Comparison of ENCODE assay signal across 9 cellular contexts in genomic region chr1:167533851-167534300, GRCh38. TPM values are rescaled to one million over a fixed set of nuclear protein-coding genes. Genes with fewer than 3 reads are reported as not detected.
DNase-seq lines count a peak whose midpoint lies in the region; ATAC-seq, FAIRE-seq and TF ChIP-seq lines count a peak whose summit lies in the region.
"Had no signal": no experiment of that assay in that cellular context is flagged by ENCODE, and none has a peak within 500 bp of the region (broad histone marks: within the 10 kb centered on the region; RNA-seq: fewer than 3 reads in every experiment).

No MANE protein-coding gene starts in this region.

- CTCF ChIA-PET in activated CD8-positive, alpha-beta T cell treated with anti-CD3 and anti-CD28 coated beads for 36 hours (lab: Charles Lee): interaction anchor here (0.6 to 9.9 kb wide), 73 partner anchors 8 to 628 kb away, joined by 3 to 94 read pairs (median 5); partner anchors contain the start of genes CD247 and CREG1
- CTCF ChIA-PET in H1 (lab: Charles Lee; ENCODE audit: partially characterized antibody): interaction anchor here (0.6 to 4.6 kb wide), 61 partner anchors 8 to 549 kb away, joined by 3 to 74 read pairs (median 5); partner anchors contain the start of genes CD247 and POU2F1

- H3K79me2 ChIP-seq in H1 (ENCODE audit: control insufficient read depth in 1 of 2, insufficient read depth in 2 of 2, low read length in 2 of 2): no peaks in the 10 kb centered on the region

- H3K27ac ChIP-seq in H1 (ENCODE audit: low read depth, low read length): no peak overlapping the region
- no peak overlapping the region for H3K27ac ChIP-seq in mesenchymal stem cell (ENCODE audit: low read length, poor library complexity, severe bottlenecking)
- H3K27ac ChIP-seq: epithelial cell of prostate had no signal

- intact Hi-C loops in activated CD8-positive, alpha-beta T cell treated with anti-CD3 and anti-CD28 coated beads for 36 hours (cut with micrococcal nuclease): loop anchor here (5.0 kb wide), 1 partner anchor 267 kb away; no protein-coding TSS in a partner anchor

- H2BK12ac ChIP-seq in H1 (ENCODE audit: low read depth, low read length) (no peak overlapping the region), mesenchymal stem cell (ENCODE audit: low read length in 2 of 2) (no peak overlapping the region)

- TF ChIP-seq POLR2A in H1 (IDR thresholded peaks at IDR 0.05; ENCODE audit: control extremely low read depth in 1 of 2, low read depth in 2 of 2, low read length in 2 of 2): no peak

- TF ChIP-seq CTCF in GM12865 (IDR thresholded peaks at IDR 0.05; ENCODE audit: insufficient read depth, low read depth, low read length, missing control alignments): peak; percentile 91
- peak; percentile 99 for TF ChIP-seq CTCF in activated CD8-positive, alpha-beta T cell treated with anti-CD3 and anti-CD28 coated beads for 36 hours (IDR thresholded peaks at IDR 0.05)
- peak; percentile 79 to 91 (median 84) for TF ChIP-seq CTCF in H1 (IDR thresholded peaks at IDR 0.05; ENCODE audit: control extremely low read depth in 1 of 3, insufficient read depth in 1 of 3, low read depth in 1 of 3, low read length in 3 of 3)

- H3K9me3 ChIP-seq in H1 (ENCODE audit: insufficient read depth in 2 of 2, low read depth in 1 of 2, low read length in 1 of 2): no peaks in the 10 kb centered on the region
- no peaks in the 10 kb centered on the region for H3K9me3 ChIP-seq in mesenchymal stem cell (ENCODE audit: control insufficient read depth, low read length)

- no peaks in the 10 kb centered on the region for H3K27me3 Mint-ChIP-seq in activated CD8-positive, alpha-beta T cell treated with anti-CD3 and anti-CD28 coated beads for 36 hours
- H3K27me3 Mint-ChIP-seq in stimulated activated memory B cell treated with anti-CD40 and anti-IgM and Interleukin-4, amounts not matched to agents 10 μg/mL and 1 μg/mL and 100 μg/mL, for 72 hours: peaks cover 7% of the 10 kb centered on the region

- FAIRE-seq in H1 (lab: Jason Lieb, UNC): peak; percentile 78

- H3K56ac ChIP-seq in H1 (replicated peaks; ENCODE audit: insufficient read length, low read depth, low read length): no peak overlapping the region

- no peak overlapping the region for H2BK15ac ChIP-seq in H1 (ENCODE audit: low read length)
- no peak overlapping the region for H2BK15ac ChIP-seq in mesenchymal stem cell (ENCODE audit: low read depth, poor library complexity, severe bottlenecking)

- H3K4me3 ChIP-seq in GM12865 (ENCODE audit: low read depth, low read length) (no peak overlapping the region), H1 (ENCODE audit: extremely low read depth in 1 of 4, insufficient read depth in 2 of 4, low read depth in 3 of 4, low read length in 4 of 4) (no peak overlapping the region), mesenchymal stem cell (ENCODE audit: insufficient read depth in 1 of 2, low read depth in 1 of 2, low read length in 2 of 2) (no peak overlapping the region)

- POLR2A ChIA-PET in activated CD8-positive, alpha-beta T cell treated with anti-CD3 and anti-CD28 coated beads for 36 hours (lab: Charles Lee): interaction anchor here (0.7 to 1.6 kb wide), 5 partner anchors 15 to 107 kb away, joined by 3 to 5 read pairs (median 3); partner anchors contain the start of gene CD247
- POLR2A ChIA-PET in H1 (lab: Charles Lee; ENCODE audit: partially characterized antibody): no interaction called here

- no peak overlapping the region for H2BK120ac ChIP-seq in H1 (replicated peaks; ENCODE audit: low read depth, low read length)
- H2BK120ac ChIP-seq in mesenchymal stem cell (ENCODE audit: low read depth, low read length): no peak overlapping the region

- H3K4me2 ChIP-seq in H1 (ENCODE audit: insufficient read depth in 1 of 2, low read depth in 2 of 2, low read length in 2 of 2) (no peak overlapping the region), mesenchymal stem cell (ENCODE audit: low read length, poor library complexity, severe bottlenecking) (no peak overlapping the region)

- H3K9ac ChIP-seq in H1 (replicated peaks in 1 of 4; ENCODE audit: extremely low read depth in 1 of 4, low read depth in 3 of 4, low read length in 3 of 4): no peak overlapping the region
- H3K9ac ChIP-seq in mesenchymal stem cell (ENCODE audit: low read length): no peak overlapping the region

- DNase-seq in GM12865 (ENCODE audit: low read depth): peak; percentile 68
- DNase-seq in NCI-H82 (lab: John Stamatoyannopoulos, UW): peak; percentile 95
- peak; percentile 74 for DNase-seq in activated CD8-positive, alpha-beta T cell treated with anti-CD3 and anti-CD28 coated beads for 36 hours
- DNase-seq in H1 (ENCODE audit: low read depth in 1 of 2, low spot score in 2 of 2): peak; percentile 56 to 90
- peak; percentile 66 for DNase-seq in mesenchymal stem cell

- peaks cover 0 to 3% (median 0%) of the 10 kb centered on the region in 4 experiments; a peak in 2 of 7 replicates for H3K4me1 ChIP-seq in H1 (replicated peaks in 1 of 4; ENCODE audit: control insufficient read depth in 3 of 4, insufficient read depth in 4 of 4, low read length in 3 of 4)
- H3K4me1 ChIP-seq in mesenchymal stem cell (ENCODE audit: control insufficient read depth, insufficient read depth, low read depth, low read length): no peaks in the 10 kb centered on the region

- H2AK5ac ChIP-seq in H1 (ENCODE audit: low read depth, low read length) (no peak overlapping the region), mesenchymal stem cell (ENCODE audit: low read length, severe bottlenecking) (no peak overlapping the region)

- H4K91ac ChIP-seq in H1 (replicated peaks; ENCODE audit: insufficient read length, low read length): no peak overlapping the region
- H4K91ac ChIP-seq in mesenchymal stem cell (ENCODE audit: low read length): no peak overlapping the region

- H3K4me3 Mint-ChIP-seq in activated CD8-positive, alpha-beta T cell treated with anti-CD3 and anti-CD28 coated beads for 36 hours: no peak overlapping the region
- no peak overlapping the region for H3K4me3 Mint-ChIP-seq in stimulated activated memory B cell treated with anti-CD40 and anti-IgM and Interleukin-4, amounts not matched to agents 10 μg/mL and 1 μg/mL and 100 μg/mL, for 72 hours

- peaks cover 4% of the 10 kb centered on the region for H3K4me1 Mint-ChIP-seq in activated CD8-positive, alpha-beta T cell treated with anti-CD3 and anti-CD28 coated beads for 36 hours (ENCODE audit: low read depth)
- H3K4me1 Mint-ChIP-seq in stimulated activated memory B cell treated with anti-CD40 and anti-IgM and Interleukin-4, amounts not matched to agents 10 μg/mL and 1 μg/mL and 100 μg/mL, for 72 hours: peaks cover 5% of the 10 kb centered on the region

- no peak overlapping the region for H3K4ac ChIP-seq in H1 (replicated peaks; ENCODE audit: insufficient read length, low read depth, low read length)
- no peak overlapping the region for H3K4ac ChIP-seq in mesenchymal stem cell (ENCODE audit: low read depth in 1 of 2, low read length in 2 of 2)

- no peak overlapping the region for H2BK5ac ChIP-seq in H1 (ENCODE audit: low read depth, low read length)
- H2BK5ac ChIP-seq in mesenchymal stem cell (ENCODE audit: low read depth, low read length, poor library complexity, severe bottlenecking): no peak overlapping the region

- H3K14ac ChIP-seq in H1 (ENCODE audit: insufficient read length) (no peak overlapping the region), mesenchymal stem cell (ENCODE audit: low read length in 2 of 2) (no peak overlapping the region)

- H3K23ac ChIP-seq in H1 (ENCODE audit: insufficient read length) (no peak overlapping the region), mesenchymal stem cell (ENCODE audit: low read length in 2 of 2) (no peak overlapping the region)

- peak overlapping the region; percentile 35; the same call in 1 of the 2 replicates for H2AFZ ChIP-seq in H1 (ENCODE audit: low read length)
- no peak overlapping the region for H2AFZ ChIP-seq in mesenchymal stem cell (ENCODE audit: low read depth, low read length)

- TF ChIP-seq RAD21 in H1 (IDR thresholded peaks at IDR 0.05 in 1 of 2, conservative IDR thresholded peaks at IDR 0.05 in 1 of 2; ENCODE audit: low read depth in 2 of 2, low read length in 2 of 2): peak; percentile 95 to 98

- H3K27ac Mint-ChIP-seq in activated CD8-positive, alpha-beta T cell treated with anti-CD3 and anti-CD28 coated beads for 36 hours: no peak overlapping the region
- H3K27ac Mint-ChIP-seq in stimulated activated memory B cell treated with anti-CD40 and anti-IgM and Interleukin-4, amounts not matched to agents 10 μg/mL and 1 μg/mL and 100 μg/mL, for 72 hours: no peak overlapping the region

- H3K79me1 ChIP-seq in H1 (ENCODE audit: low read depth, low read length): no peaks in the 10 kb centered on the region
- H3K79me1 ChIP-seq in mesenchymal stem cell (replicated peaks; ENCODE audit: low read length, poor library complexity, severe bottlenecking): no peaks in the 10 kb centered on the region

- WGBS in H1 (ENCODE audit: extremely low coverage in 1 of 2, insufficient coverage in 1 of 2, insufficient read length in 1 of 2, insufficient replicate concordance in 2 of 2, low coverage in 1 of 2, low lambda C conversion rate in 2 of 2, missing lambda C conversion rate in 1 of 2), 2 experiments: 18% methylated on average over 8 of the region's 8 CpGs; no CpG with 5 or more reads in 1 of the 2 experiments
- 14% methylated on average over 8 of the region's 8 CpGs for WGBS in mesenchymal stem cell

- H4K5ac ChIP-seq in H1 (ENCODE audit: insufficient read length, low read depth, low read length): no peak overlapping the region

- no peaks in the 10 kb centered on the region for H3K9me3 Mint-ChIP-seq in activated CD8-positive, alpha-beta T cell treated with anti-CD3 and anti-CD28 coated beads for 36 hours
- no peaks in the 10 kb centered on the region for H3K9me3 Mint-ChIP-seq in stimulated activated memory B cell treated with anti-CD40 and anti-IgM and Interleukin-4, amounts not matched to agents 10 μg/mL and 1 μg/mL and 100 μg/mL, for 72 hours

- no peaks in the 10 kb centered on the region for H3K23me2 ChIP-seq in H1 (ENCODE audit: low read depth, low read length)

- H3K36me3 ChIP-seq in H1 (ENCODE audit: control insufficient read depth in 2 of 4, insufficient read depth in 4 of 4, low read length in 3 of 4) (no peaks in the 10 kb centered on the region), mesenchymal stem cell (ENCODE audit: control insufficient read depth in 1 of 2, insufficient read depth in 2 of 2, low read depth in 1 of 2, low read length in 2 of 2) (no peaks in the 10 kb centered on the region)

- H4K8ac ChIP-seq in H1 (ENCODE audit: extremely low read depth, insufficient read depth, low read length) (no peak overlapping the region), mesenchymal stem cell (ENCODE audit: low read length) (no peak overlapping the region)

- H2BK20ac ChIP-seq in H1 (ENCODE audit: low read length): no peak overlapping the region

- H4K20me1 ChIP-seq in H1 (replicated peaks in 1 of 2; ENCODE audit: control insufficient read depth in 1 of 2, insufficient read depth in 2 of 2, low read length in 2 of 2): no peaks in the 10 kb centered on the region

- no peaks in the 10 kb centered on the region for H3K36me3 Mint-ChIP-seq in activated CD8-positive, alpha-beta T cell treated with anti-CD3 and anti-CD28 coated beads for 36 hours (ENCODE audit: low read depth)
- no peaks in the 10 kb centered on the region for H3K36me3 Mint-ChIP-seq in stimulated activated memory B cell treated with anti-CD40 and anti-IgM and Interleukin-4, amounts not matched to agents 10 μg/mL and 1 μg/mL and 100 μg/mL, for 72 hours

- H3K18ac ChIP-seq in H1 (ENCODE audit: extremely low read depth, low read length) (no peak overlapping the region; the same call in 1 of the 2 replicates), mesenchymal stem cell (ENCODE audit: low read depth in 1 of 2, low read length in 2 of 2) (no peak overlapping the region)

- TF ChIP-seq EP300 in H1 (IDR thresholded peaks at IDR 0.05; ENCODE audit: borderline replicate concordance in 1 of 2, low read depth in 2 of 2, low read length in 2 of 2): no peak

- H3K27me3 ChIP-seq in H1 (replicated peaks in 1 of 4; ENCODE audit: control insufficient read depth in 3 of 4, extremely low read depth in 1 of 4, insufficient read depth in 3 of 4, low read length in 3 of 4) (no peaks in the 10 kb centered on the region), mesenchymal stem cell (ENCODE audit: control insufficient read depth in 1 of 2, insufficient read depth in 1 of 2, low read length in 2 of 2) (peaks cover 3 to 22% of the 10 kb centered on the region in 2 experiments)

- peak; percentile 56 for ATAC-seq in HG03520 (IDR thresholded peaks at IDR 0.05; ENCODE audit: unreplicated experiment)
- peak; percentile 94 for ATAC-seq in activated CD8-positive, alpha-beta T cell treated with anti-CD3 and anti-CD28 coated beads for 36 hours
- peak; percentile 60 for ATAC-seq in stimulated activated memory B cell treated with anti-CD40 and anti-IgM and Interleukin-4, amounts not matched to agents 10 μg/mL and 1 μg/mL and 100 μg/mL, for 72 hours
- ATAC-seq in GM21576 (IDR thresholded peaks at IDR 0.05; ENCODE audit: unreplicated experiment): no peak

RNA-seq across cellular contexts. Expression of gene CD247, which starts 15.5 kb away (rescaled TPM):
- 100 to 1,000 TPM; 224 to 229 TPM for total RNA-seq in activated CD8-positive, alpha-beta T cell treated with anti-CD3 and anti-CD28 coated beads for 36 hours
- total RNA-seq in H1 (2021; fragmentation: NEBNext Ultra II Directional; extraction: Animal tissue kit (Norgen Biotek cat#: 25700)): 1.7 and 2.2 TPM in 2 replicates
- polyA plus RNA-seq in H1 (2011; rRNA removed): 1.9 and 2.0 TPM in 2 replicates
- 2.1 TPM for polyA plus RNA-seq in H1 (2011; cell fraction: cytosol; rRNA removed)
- 2.1 TPM for polyA plus RNA-seq in H1 (2011; cell fraction: nucleus; rRNA removed)
- polyA plus RNA-seq in H1 (2012, experiment 1 of 2): 1.8 to 3.6 TPM (median 2.1 TPM) in 4 replicates
- polyA plus RNA-seq in H1 (2012, experiment 2 of 2): 1.2 TPM
- polyA plus RNA-seq in H1 (2013, experiment 1 of 2): 1.2 TPM
- 1.4 TPM for polyA plus RNA-seq in H1 (2013, experiment 2 of 2)
- 0.71 and 0.95 TPM in 2 replicates for polyA minus RNA-seq in H1 (2011; rRNA and poly(A)+ RNA removed)
- 1.5 TPM for polyA minus RNA-seq in H1 (2011; cell fraction: cytosol; rRNA and poly(A)+ RNA removed)
- polyA minus RNA-seq in H1 (2011; cell fraction: nucleus; rRNA and poly(A)+ RNA removed): 0.40 TPM
- not detected for polyA plus RNA-seq in mesenchymal stem cell (2013, experiment 1 of 2)
- not detected for polyA plus RNA-seq in mesenchymal stem cell (2013, experiment 2 of 2)

RNA-seq across cellular contexts. Expression of gene CREG1, which starts 19.7 kb away (rescaled TPM):
- 1 to 10 TPM; 9.7 to 10.0 TPM for total RNA-seq in activated CD8-positive, alpha-beta T cell treated with anti-CD3 and anti-CD28 coated beads for 36 hours
- 28.7 and 30.1 TPM in 2 replicates for total RNA-seq in H1 (2021; fragmentation: NEBNext Ultra II Directional; extraction: Animal tissue kit (Norgen Biotek cat#: 25700))
- polyA plus RNA-seq in H1 (2011; rRNA removed): 23.7 and 29.8 TPM in 2 replicates
- polyA plus RNA-seq in H1 (2011; cell fraction: cytosol; rRNA removed): 31.1 TPM
- 16.1 TPM for polyA plus RNA-seq in H1 (2011; cell fraction: nucleus; rRNA removed)
- polyA plus RNA-seq in H1 (2012, experiment 1 of 2): 17.0 to 21.8 TPM (median 17.6 TPM) in 4 replicates
- 5.8 TPM for polyA plus RNA-seq in H1 (2012, experiment 2 of 2)
- polyA plus RNA-seq in H1 (2013, experiment 1 of 2): 38.3 TPM
- polyA plus RNA-seq in H1 (2013, experiment 2 of 2): 45.5 TPM
- polyA minus RNA-seq in H1 (2011; rRNA and poly(A)+ RNA removed): 13.0 and 21.0 TPM in 2 replicates
- polyA minus RNA-seq in H1 (2011; cell fraction: cytosol; rRNA and poly(A)+ RNA removed): 20.5 TPM
- 18.3 TPM for polyA minus RNA-seq in H1 (2011; cell fraction: nucleus; rRNA and poly(A)+ RNA removed)
- 87.5 TPM for polyA plus RNA-seq in mesenchymal stem cell (2013, experiment 1 of 2)
- 90.9 TPM for polyA plus RNA-seq in mesenchymal stem cell (2013, experiment 2 of 2)

Comparison
In these comparisons a context has a peak if more than half of its experiments do, and no peak if none do; other contexts are left out.
1. RNA of gene CD247, which starts 15.5 kb away (total RNA-seq): 224 to 229 TPM in activated CD8-positive, alpha-beta T cell treated with anti-CD3 and anti-CD28 coated beads for 36 hours; 1.7 to 2.2 TPM in H1; every median in the first group is over 10 times any median in the second.
2. Peak in every context shown above with its lines, with median percentiles within 50 percentile points of each other: DNase-seq and CTCF ChIP-seq.